12 cellular contexts compared by ENCODE assay signal in the genomic region with DNA sequence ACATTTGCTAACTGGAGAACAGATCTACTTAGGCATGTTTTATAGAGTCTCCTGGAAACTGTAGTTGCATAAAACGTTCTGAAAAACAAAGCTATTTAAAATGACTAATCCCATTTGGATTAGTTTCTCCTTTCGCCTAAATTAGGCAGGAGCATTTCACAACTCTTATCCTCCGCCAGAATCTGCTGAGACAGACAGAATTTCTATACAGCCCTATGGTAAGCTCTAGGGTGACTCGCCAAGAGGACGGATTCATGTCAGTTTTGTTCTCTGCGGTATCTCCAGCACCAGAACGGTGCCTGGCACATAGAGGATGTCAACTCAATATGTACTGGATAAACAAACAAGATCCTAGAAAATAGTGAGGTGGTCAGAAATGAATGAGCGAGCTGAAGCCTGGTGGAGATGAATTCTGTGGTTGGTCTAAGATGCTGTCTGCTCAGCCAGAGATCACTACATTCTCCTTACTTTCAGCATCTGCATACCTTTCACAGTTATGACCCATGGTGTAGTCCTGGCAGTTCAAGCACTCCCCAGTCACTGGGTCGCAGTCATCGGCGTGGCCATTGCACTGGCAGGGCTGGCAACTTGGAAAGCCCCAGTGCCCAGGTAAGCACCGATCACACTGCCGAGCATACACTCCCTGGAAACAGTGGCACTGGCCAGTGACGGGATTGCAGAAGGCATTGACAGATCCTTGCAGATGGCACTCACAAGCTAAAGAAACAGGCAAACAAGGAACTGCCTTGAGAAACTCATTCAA. TPM values are rescaled to one million over a fixed set of nuclear protein-coding genes. Genes with fewer than 3 reads are reported as not detected.
DNase-seq lines count a peak whose midpoint lies in the region; ATAC-seq and TF ChIP-seq lines count a peak whose summit lies in the region.
"Had no signal": no experiment of that assay in that cellular context is flagged by ENCODE, and none has a peak within 500 bp of the region (broad histone marks: within the 10 kb centered on the region; RNA-seq: fewer than 3 reads in every experiment).

No MANE protein-coding gene starts in this region.

- no peaks in the 10 kb centered on the region for H3K27me3 ChIP-seq in AG04450 (ENCODE audit: control insufficient read depth, insufficient read depth, low read length)
- H3K27me3 ChIP-seq in esophagus squamous epithelium, result no peaks in the 10 kb centered on the region
- H3K27me3 ChIP-seq: BE2C had no signal

- TF ChIP-seq CTCF in AG04450 (IDR thresholded peaks at IDR 0.05; ENCODE audit: low read depth, low read length) (no peak), esophagus squamous epithelium (IDR thresholded peaks at IDR 0.05) (no peak), osteocyte (IDR thresholded peaks at IDR 0.05) (no peak)

- peaks cover 11 to 40% (median 16%) of the 10 kb centered on the region in 3 donors for H3K4me1 ChIP-seq in esophagus squamous epithelium
- H3K4me1 ChIP-seq: BE2C had no signal

- intact Hi-C loops in esophagus squamous epithelium (cut with DNase I), result no loop called here

- peak overlapping the region; percentile 3 for H3K27ac ChIP-seq in AG04450 (ENCODE audit: low read depth, low read length)
- peak overlapping the region in 3 of 4 donors; percentile 66 to 89 (median 67) for H3K27ac ChIP-seq in esophagus squamous epithelium

- DNase-seq in AG04450 (ENCODE audit: low read depth, low spot score) (no peak), RPMI7951 (ENCODE audit: low read depth) (peak; percentile 78), esophagus squamous epithelium (lab: John Stamatoyannopoulos, UW) (no peak), osteocyte (ENCODE audit: extremely low spot score, unreplicated experiment) (no peak), NCI-H2196 treated with DMSO at 0.1 percent for 48 hours (lab: John Stamatoyannopoulos, UW; ENCODE audit: unreplicated experiment) (no peak), T-cell (no peak)
- DNase-seq: BE2C; NCI-H1694 treated with DMSO at 0.1 percent for 48 hours; SHP77; stimulated activated CD4-positive, alpha-beta T cell treated with anti-CD3 and anti-CD28 coated beads, Interleukin-2, amount 100 ng/mL, for 24 hours had no signal

- H3K4me3 ChIP-seq in AG04450 (ENCODE audit: low read depth, low read length) (no peak overlapping the region), esophagus squamous epithelium (no peak overlapping the region)

- H3K27ac Mint-ChIP-seq in osteocyte (ENCODE audit: unreplicated experiment) (peak overlapping the region; percentile 50), T-cell (no peak overlapping the region)

- POLR2A ChIA-PET in AG04450 (lab: Yijun Ruan, JAX) (interaction anchor here (0.7 to 1.5 kb wide), 7 partner anchors 8 to 37 kb away, joined by 3 to 8 read pairs (median 3); no protein-coding TSS in a partner anchor), T-cell (lab: Charles Lee) (interaction anchor here in 1 of 2 donors (0.6 kb wide), 1 partner anchor 618 kb away, joined by 3 read pairs; no protein-coding TSS in a partner anchor)

- CTCF ChIA-PET in AG04450 (lab: Charles Lee), result interaction anchor here (1.0 to 2.3 kb wide), 3 partner anchors 54 to 191 kb away, joined by 3 to 12 read pairs (median 3); no protein-coding TSS in a partner anchor
- CTCF ChIA-PET in T-cell (lab: Charles Lee), result no interaction called here

- 16 to 48% methylated on average over 8 to 13 of the region's 14 CpGs for WGBS in esophagus squamous epithelium, 2 donors

- TF ChIP-seq POLR2A in esophagus squamous epithelium (IDR thresholded peaks at IDR 0.05), result no peak

- H3K4me3 Mint-ChIP-seq in osteocyte (ENCODE audit: unreplicated experiment) (no peak overlapping the region), T-cell (no peak overlapping the region)

- ATAC-seq in HG03108 (IDR thresholded peaks at IDR 0.05; ENCODE audit: unreplicated experiment) (no peak), HG03342 (IDR thresholded peaks at IDR 0.05; ENCODE audit: unreplicated experiment) (no peak), T-cell (replicated peaks in 1 of 4) (no peak)

- H3K9me3 ChIP-seq in AG04450 (ENCODE audit: control insufficient read depth, insufficient read depth, low read length), result no peaks in the 10 kb centered on the region
- no peaks in the 10 kb centered on the region for H3K9me3 ChIP-seq in esophagus squamous epithelium
- H3K9me3 ChIP-seq: BE2C had no signal

- H3K36me3 Mint-ChIP-seq in osteocyte (ENCODE audit: unreplicated experiment), result peaks cover 77% of the 10 kb centered on the region
- no peaks in the 10 kb centered on the region for H3K36me3 Mint-ChIP-seq in T-cell

- H3K9me3 Mint-ChIP-seq in osteocyte (ENCODE audit: unreplicated experiment), result no peaks in the 10 kb centered on the region
- no peaks in the 10 kb centered on the region for H3K9me3 Mint-ChIP-seq in T-cell

- H3K27me3 Mint-ChIP-seq in osteocyte (ENCODE audit: unreplicated experiment), result no peaks in the 10 kb centered on the region
- H3K27me3 Mint-ChIP-seq in T-cell, result peaks cover 15 to 20% of the 10 kb centered on the region in 2 donors

- H3K36me3 ChIP-seq in esophagus squamous epithelium, result peaks cover 0 to 85% (median 15%) of the 10 kb centered on the region in 3 donors

- H3K4me1 Mint-ChIP-seq in osteocyte (ENCODE audit: unreplicated experiment), result peaks cover 34% of the 10 kb centered on the region
- H3K4me1 Mint-ChIP-seq in T-cell, result no peaks in the 10 kb centered on the region

RNA-seq across cellular contexts. Expression of a gene that starts 44.0 kb away (rescaled TPM):
- 266 and 290 TPM in 2 replicates for polyA plus RNA-seq in AG04450 (2011; rRNA removed)
- 418 and 582 TPM in 2 replicates for polyA minus RNA-seq in AG04450 (2011; rRNA and poly(A)+ RNA removed)
- 147 and 157 TPM in 2 replicates for total RNA-seq in RPMI7951 (2014; rRNA removed; shearing (Covaris generic))
- total RNA-seq in esophagus squamous epithelium, result 100 to 1,000 TPM in 1 of 4 donors, 10 to 100 TPM in 3; 22.5 to 101 (median 32.5) TPM
- total RNA-seq in osteocyte, result 952 and 1,014 TPM in 2 replicates
- total RNA-seq in T-cell, result 1 to 10 TPM in 2 of 5 donors, under 1 TPM in 1, not detected in 2; 0.56 to 1.4 (median 1.0) TPM

Comparison
In these comparisons a context has a peak if more than half of its experiments do, and no peak if none do; other contexts are left out.
1. RNA of a gene that starts 44.0 kb away (total RNA-seq): 952 to 1,014 TPM in osteocyte, 147 to 157 TPM in RPMI7951 and 22.5 to 101 TPM in esophagus squamous epithelium; 0.56 to 1.4 TPM in T-cell; every median in the first group is over 4 times any median in the second.